20 cellular contexts compared by ENCODE assay signal in the genomic region with DNA sequence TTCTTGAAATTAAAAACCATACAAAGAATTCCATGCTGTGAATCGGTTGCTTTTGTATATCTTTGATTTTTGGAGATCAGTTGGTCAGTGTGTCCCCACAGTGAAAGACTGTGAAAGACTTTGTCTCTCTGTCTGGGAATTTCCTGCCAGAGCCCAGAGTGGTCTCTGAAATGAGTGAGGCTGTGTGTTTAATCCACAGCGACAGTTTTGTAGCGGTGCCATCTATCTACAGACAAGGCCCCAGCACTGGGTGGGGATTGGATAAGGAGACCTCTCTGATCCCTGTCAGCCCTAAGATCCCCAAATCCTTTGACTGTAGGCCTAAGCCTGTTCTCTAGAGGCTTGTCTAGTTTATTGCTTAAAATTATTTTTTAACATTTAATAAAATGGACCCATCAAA. TPM values are rescaled to one million over a fixed set of nuclear protein-coding genes. Genes with fewer than 3 reads are reported as not detected.
"Had no signal": no experiment of that assay in that cellular context is flagged by ENCODE, and none has a peak within 500 bp of the region (broad histone marks: within the 10 kb centered on the region; RNA-seq: fewer than 3 reads in every experiment).

No MANE protein-coding gene starts in this region.

- H3K4me1 ChIP-seq: gastroesophageal sphincter, prostate gland, right atrium auricular region had no signal

- H3K27me3 ChIP-seq: right atrium auricular region had no signal

- H3K9me3 Mint-ChIP-seq: activated B cell treated with CpG ODN at 0.5 μM for 24 hours; activated CD4-positive, alpha-beta T cell treated with anti-CD3 and anti-CD28 coated beads, Interleukin-2, amount 10 ng/mL, durations not matched to agents 7 days and 5 days; central memory CD8-positive, alpha-beta T cell; stimulated activated naive CD8-positive, alpha-beta T cell treated with anti-CD3 and anti-CD28 coated beads, Interleukin-15, Interleukin-2, amounts not matched to agents 100 ng/mL and 50 ng/mL, for 24 hours; T-helper 2 cell treated with Interferon-gamma antibody and Interleukin-4, amounts not matched to agents 5 μg/mL and 100 μg/mL, for 36 hours had no signal

- H3K9me3 ChIP-seq: gastroesophageal sphincter, heart left ventricle, prostate gland, right atrium auricular region had no signal

- H3K27ac ChIP-seq: coronary artery, gastroesophageal sphincter, heart left ventricle, prostate gland, right atrium auricular region had no signal

- H3K36me3 ChIP-seq: gastroesophageal sphincter, heart left ventricle, prostate gland, right atrium auricular region had no signal

- H3K27ac Mint-ChIP-seq: activated B cell treated with CpG ODN at 0.5 μM for 24 hours; activated CD4-positive, alpha-beta T cell treated with anti-CD3 and anti-CD28 coated beads, Interleukin-2, amount 10 ng/mL, durations not matched to agents 7 days and 5 days; activated CD8-positive, alpha-beta T cell treated with anti-CD3 and anti-CD28 coated beads, Interleukin-2, amount 10 ng/mL, durations not matched to agents 7 days and 5 days; stimulated activated naive CD8-positive, alpha-beta T cell treated with anti-CD3 and anti-CD28 coated beads, Interleukin-15, Interleukin-2, amounts not matched to agents 100 ng/mL and 50 ng/mL, for 24 hours; T-helper 2 cell treated with Interferon-gamma antibody and Interleukin-4, amounts not matched to agents 5 μg/mL and 100 μg/mL, for 36 hours had no signal

- DNase-seq: activated B cell treated with CpG ODN at 0.5 μM for 24 hours; activated CD4-positive, alpha-beta T cell treated with anti-CD3 and anti-CD28 coated beads, Interleukin-2, amount 10 ng/mL, durations not matched to agents 7 days and 5 days; activated CD8-positive, alpha-beta T cell treated with anti-CD3 and anti-CD28 coated beads, Interleukin-2, amount 10 ng/mL, durations not matched to agents 7 days and 5 days; activated naive CD4-positive, alpha-beta T cell; aorta; effector CD4-positive, alpha-beta T cell; heart left ventricle; left ventricle myocardium superior; stimulated activated CD4-positive, alpha-beta T cell treated with anti-CD3 and anti-CD28 coated beads, Interleukin-12 subunit alpha, Interleukin-12 subunit beta, amount 100 ng/mL, for 4 hours; trophoblast cell had no signal

- H3K27me3 Mint-ChIP-seq: activated B cell treated with CpG ODN at 0.5 μM for 24 hours; central memory CD8-positive, alpha-beta T cell had no signal

- H3K4me3 ChIP-seq: coronary artery, gastroesophageal sphincter, heart left ventricle, prostate gland, right atrium auricular region had no signal

- FAIRE-seq: TTC549 had no signal

- ATAC-seq: activated CD8-positive, alpha-beta T cell treated with anti-CD3 and anti-CD28 coated beads, Interleukin-2, amount 10 ng/mL, durations not matched to agents 7 days and 5 days; esophagus mucosa; gastroesophageal sphincter; heart left ventricle; left ventricle myocardium superior had no signal

- H3K4me3 Mint-ChIP-seq: activated B cell treated with CpG ODN at 0.5 μM for 24 hours; activated CD4-positive, alpha-beta T cell treated with anti-CD3 and anti-CD28 coated beads, Interleukin-2, amount 10 ng/mL, durations not matched to agents 7 days and 5 days; activated CD8-positive, alpha-beta T cell treated with anti-CD3 and anti-CD28 coated beads, Interleukin-2, amount 10 ng/mL, durations not matched to agents 7 days and 5 days; central memory CD8-positive, alpha-beta T cell; stimulated activated naive CD8-positive, alpha-beta T cell treated with anti-CD3 and anti-CD28 coated beads, Interleukin-15, Interleukin-2, amounts not matched to agents 100 ng/mL and 50 ng/mL, for 24 hours; T-helper 2 cell treated with Interferon-gamma antibody and Interleukin-4, amounts not matched to agents 5 μg/mL and 100 μg/mL, for 36 hours had no signal

RNA-seq across cellular contexts. Expression of gene GPR25, which starts 10.3 kb away (rescaled TPM):
- total RNA-seq: activated CD4-positive, alpha-beta T cell treated with anti-CD3 and anti-CD28 coated beads, Interleukin-2, amount 10 ng/mL, durations not matched to agents 7 days and 5 days; aorta; gastroesophageal sphincter; heart left ventricle; left ventricle myocardium superior; osteocyte; right atrium auricular region had no signal
- polyA plus RNA-seq: aorta, heart left ventricle had no signal

RNA-seq across cellular contexts. Expression of gene INAVA, which starts 11.6 kb away (rescaled TPM):
- total RNA-seq: activated CD4-positive, alpha-beta T cell treated with anti-CD3 and anti-CD28 coated beads, Interleukin-2, amount 10 ng/mL, durations not matched to agents 7 days and 5 days; right atrium auricular region had no signal
